11 cellular contexts compared by ENCODE assay signal in genomic region chr4:1604706-1605205, GRCh38.
DNase-seq lines count a peak whose midpoint lies in the region; ATAC-seq lines count a peak whose summit lies in the region.
"Had no signal": no experiment of that assay in that cellular context is flagged by ENCODE, and none has a peak within 500 bp of the region (broad histone marks: within the 10 kb centered on the region; RNA-seq: fewer than 3 reads in every experiment).

No MANE protein-coding gene starts in this region.

- H3K36me3 Mint-ChIP-seq in CD8-positive, alpha-beta memory T cell: no peaks in the 10 kb centered on the region
- H3K36me3 Mint-ChIP-seq in activated CD8-positive, alpha-beta T cell treated with anti-CD3 and anti-CD28 coated beads, Interleukin-2, amount 10 ng/mL, durations not matched to agents 7 days and 5 days (ENCODE audit: low read depth): no peaks in the 10 kb centered on the region
- no peaks in the 10 kb centered on the region for H3K36me3 Mint-ChIP-seq in memory B cell
- H3K36me3 Mint-ChIP-seq: activated naive CD4-positive, alpha-beta T cell treated with anti-CD3 and anti-CD28 coated beads, Interleukin-2, amount 50 U/mL, for 24 hours had no signal

- H3K27ac Mint-ChIP-seq in CD8-positive, alpha-beta memory T cell: peak overlapping the region in 5 of 8 donors; percentile 39 to 90 (median 84)
- peak overlapping the region; percentile 90 for H3K27ac Mint-ChIP-seq in activated CD8-positive, alpha-beta T cell treated with anti-CD3 and anti-CD28 coated beads, Interleukin-2, amount 10 ng/mL, durations not matched to agents 7 days and 5 days
- no peak overlapping the region for H3K27ac Mint-ChIP-seq in memory B cell
- H3K27ac Mint-ChIP-seq: activated naive CD4-positive, alpha-beta T cell treated with anti-CD3 and anti-CD28 coated beads, Interleukin-2, amount 50 U/mL, for 24 hours had no signal

- CTCF ChIA-PET in CD8-positive, alpha-beta memory T cell (lab: Charles Lee): interaction anchor here (0.7 to 3.0 kb wide), 26 partner anchors 10 to 473 kb away, joined by 3 to 34 read pairs (median 4); partner anchors contain the start of genes MAEA and UVSSA
- CTCF ChIA-PET in activated CD8-positive, alpha-beta T cell treated with anti-CD3 and anti-CD28 coated beads, Interleukin-2, amount 10 ng/mL, durations not matched to agents 7 days and 5 days (lab: Charles Lee): interaction anchor here (0.7 to 1.6 kb wide), 9 partner anchors 21 to 254 kb away, joined by 3 to 10 read pairs (median 4); no protein-coding TSS in a partner anchor

- H3K4me1 ChIP-seq in CD8-positive, alpha-beta memory T cell (ENCODE audit: insufficient read depth, low read length): peaks cover 26% of the 10 kb centered on the region
- H3K4me1 ChIP-seq in HAP-1: no peaks in the 10 kb centered on the region

- peaks cover 16 to 38% (median 23%) of the 10 kb centered on the region in 3 donors for H3K4me1 Mint-ChIP-seq in CD8-positive, alpha-beta memory T cell
- H3K4me1 Mint-ChIP-seq in activated CD8-positive, alpha-beta T cell treated with anti-CD3 and anti-CD28 coated beads, Interleukin-2, amount 10 ng/mL, durations not matched to agents 7 days and 5 days (ENCODE audit: low read depth): peaks cover 21% of the 10 kb centered on the region
- H3K4me1 Mint-ChIP-seq in memory B cell: peaks cover 14% of the 10 kb centered on the region

- no peaks in the 10 kb centered on the region for H3K36me3 ChIP-seq in CD8-positive, alpha-beta memory T cell (ENCODE audit: insufficient read depth, low read length)
- no peaks in the 10 kb centered on the region for H3K36me3 ChIP-seq in HAP-1 (replicated peaks)
- H3K36me3 ChIP-seq: suprapubic skin had no signal

- no peaks in the 10 kb centered on the region for H3K27me3 ChIP-seq in CD8-positive, alpha-beta memory T cell (ENCODE audit: insufficient read depth, low read length, poor library complexity, severe bottlenecking)
- peaks cover 18% of the 10 kb centered on the region; the same call in 1 of the 2 replicates for H3K27me3 ChIP-seq in HAP-1 (ENCODE audit: low read depth)

- H3K4me3 Mint-ChIP-seq in CD8-positive, alpha-beta memory T cell: peak overlapping the region; percentile 52 to 88 (median 80)
- peak overlapping the region; percentile 72 for H3K4me3 Mint-ChIP-seq in activated CD8-positive, alpha-beta T cell treated with anti-CD3 and anti-CD28 coated beads, Interleukin-2, amount 10 ng/mL, durations not matched to agents 7 days and 5 days
- H3K4me3 Mint-ChIP-seq in memory B cell: peak overlapping the region; percentile 46

- H3K9me3 Mint-ChIP-seq in CD8-positive, alpha-beta memory T cell: no peaks in the 10 kb centered on the region
- H3K9me3 Mint-ChIP-seq in activated CD8-positive, alpha-beta T cell treated with anti-CD3 and anti-CD28 coated beads, Interleukin-2, amount 10 ng/mL, durations not matched to agents 7 days and 5 days (ENCODE audit: insufficient read depth): no peaks in the 10 kb centered on the region
- no peaks in the 10 kb centered on the region for H3K9me3 Mint-ChIP-seq in memory B cell
- H3K9me3 Mint-ChIP-seq: activated naive CD4-positive, alpha-beta T cell treated with anti-CD3 and anti-CD28 coated beads, Interleukin-2, amount 50 U/mL, for 24 hours had no signal

- in situ Hi-C loops in HAP-1 (cut with MboI; ENCODE audit: low sequenced_read_pairs): no loop called here

- ATAC-seq in activated CD8-positive, alpha-beta T cell treated with anti-CD3 and anti-CD28 coated beads, Interleukin-2, amount 10 ng/mL, durations not matched to agents 7 days and 5 days: peak; percentile 75
- peak; percentile 82 for ATAC-seq in memory B cell (ENCODE audit: low read depth)
- no peak for ATAC-seq in HG03354 (IDR thresholded peaks at IDR 0.05; ENCODE audit: poor library complexity, severe bottlenecking, unreplicated experiment)

- H3K27ac ChIP-seq in CD8-positive, alpha-beta memory T cell (ENCODE audit: low read depth, low read length): peak overlapping the region; percentile 31
- H3K27ac ChIP-seq: suprapubic skin had no signal

- H3K4me3 ChIP-seq in CD8-positive, alpha-beta memory T cell (ENCODE audit: low read length): peak overlapping the region; percentile 37
- no peak overlapping the region for H3K4me3 ChIP-seq in HAP-1
- H3K4me3 ChIP-seq: suprapubic skin had no signal

- no peaks in the 10 kb centered on the region for H3K27me3 Mint-ChIP-seq in CD8-positive, alpha-beta memory T cell
- no peaks in the 10 kb centered on the region for H3K27me3 Mint-ChIP-seq in activated CD8-positive, alpha-beta T cell treated with anti-CD3 and anti-CD28 coated beads, Interleukin-2, amount 10 ng/mL, durations not matched to agents 7 days and 5 days (ENCODE audit: low read depth)
- peaks cover 8% of the 10 kb centered on the region for H3K27me3 Mint-ChIP-seq in memory B cell
- H3K27me3 Mint-ChIP-seq: activated naive CD4-positive, alpha-beta T cell treated with anti-CD3 and anti-CD28 coated beads, Interleukin-2, amount 50 U/mL, for 24 hours had no signal

- H3K9me3 ChIP-seq in CD8-positive, alpha-beta memory T cell (ENCODE audit: low read length): no peaks in the 10 kb centered on the region
- no peaks in the 10 kb centered on the region for H3K9me3 ChIP-seq in HAP-1
- H3K9me3 ChIP-seq: suprapubic skin had no signal

- POLR2A ChIA-PET in CD8-positive, alpha-beta memory T cell (lab: Charles Lee): interaction anchor here (1.0 to 1.7 kb wide), 6 partner anchors 25 to 1267 kb away, joined by 3 to 6 read pairs (median 4); partner anchors contain the start of genes CTBP1 and ZNF141
- POLR2A ChIA-PET in activated CD8-positive, alpha-beta T cell treated with anti-CD3 and anti-CD28 coated beads, Interleukin-2, amount 10 ng/mL, durations not matched to agents 7 days and 5 days (lab: Charles Lee): interaction anchor here (1.8 kb wide), 1 partner anchor 25 kb away, joined by 9 read pairs; no protein-coding TSS in a partner anchor

- peak in 3 of 5 donors; percentile 56 to 80 (median 59) for DNase-seq in CD8-positive, alpha-beta memory T cell
- DNase-seq in NCI-H1105 treated with DMSO at 0.1 percent for 48 hours (lab: John Stamatoyannopoulos, UW): peak; percentile 39
- peak; percentile 72 for DNase-seq in activated CD8-positive, alpha-beta T cell treated with anti-CD3 and anti-CD28 coated beads, Interleukin-2, amount 10 ng/mL, durations not matched to agents 7 days and 5 days
- DNase-seq in memory B cell (ENCODE audit: low spot score in 2 of 2): no peak
- no peak for DNase-seq in hippocampal formation (lab: John Stamatoyannopoulos, UW)
- no peak for DNase-seq in HAP-1 (ENCODE audit: low spot score in 2 of 2)
- no peak for DNase-seq in medulla oblongata (ENCODE audit: extremely low spot score)
- DNase-seq: NCI-H774 had no signal

Comparison
In these comparisons a context has a peak if more than half of its experiments do, and no peak if none do; other contexts are left out.
1. DNase-seq: peak in CD8-positive, alpha-beta memory T cell (3 of 5), NCI-H1105 treated with DMSO at 0.1 percent for 48 hours (single experiment) and activated CD8-positive, alpha-beta T cell treated with anti-CD3 and anti-CD28 coated beads, Interleukin-2, amount 10 ng/mL, durations not matched to agents 7 days and 5 days (single experiment); none in memory B cell (0 of 2), hippocampal formation (0 of 2), HAP-1 (0 of 2) and medulla oblongata (single experiment).
2. Peak in every context shown above with its lines, with median percentiles within 50 percentile points of each other: H3K4me3 Mint-ChIP-seq.